18 cellular contexts compared by ENCODE assay signal in the genomic region with DNA sequence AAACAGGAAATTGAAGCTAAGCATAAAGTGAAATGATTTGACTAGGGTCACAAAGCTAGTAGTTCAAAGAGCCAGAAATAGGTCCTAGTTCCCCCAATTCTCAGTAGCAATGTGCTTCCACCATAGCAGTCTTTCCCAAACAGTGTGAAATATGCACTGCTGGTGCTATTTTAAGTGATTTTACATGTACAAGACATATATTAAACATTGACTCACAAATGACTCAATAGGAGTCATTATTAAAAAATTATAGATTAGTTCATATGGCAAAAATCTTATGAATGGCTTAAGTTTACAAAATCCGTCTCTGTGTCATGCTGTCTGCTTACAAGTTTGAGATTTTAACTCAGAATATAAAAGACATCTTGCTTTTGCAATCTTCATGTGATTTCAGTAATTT. TPM values are rescaled to one million over a fixed set of nuclear protein-coding genes. Genes with fewer than 3 reads are reported as not detected.
DNase-seq lines count a peak whose midpoint lies in the region; ATAC-seq and TF ChIP-seq lines count a peak whose summit lies in the region.
"Had no signal": no experiment of that assay in that cellular context is flagged by ENCODE, and none has a peak within 500 bp of the region (broad histone marks: within the 10 kb centered on the region; RNA-seq: fewer than 3 reads in every experiment).

No MANE protein-coding gene starts in this region.

- DNase-seq in AG04449 (ENCODE audit: low read depth, low spot score) (peak; percentile 74), HPDE6-E6E7 (ENCODE audit: extremely low spot score) (peak; percentile 1), adipocyte (ENCODE audit: low read depth) (peak; percentile 38), fibroblast of the aortic adventitia (ENCODE audit: low read depth) (peak; percentile 59), A673 (ENCODE audit: low spot score) (no peak), NCI-H1436 (lab: John Stamatoyannopoulos, UW) (no peak)
- DNase-seq in effector CD8-positive, alpha-beta T cell (lab: John Stamatoyannopoulos, UW) = no peak
- DNase-seq: ACHN; activated CD4-positive, alpha-beta T cell treated with anti-CD3 and anti-CD28 coated beads for 36 hours; activated naive CD4-positive, alpha-beta T cell treated with Interleukin-2 at 50 U/mL for 16 hours; dermis blood vessel endothelial cell; hypothalamus; kidney glomerular epithelial cell; MM.1S; NCI-H1930; NCI-H446 treated with DMSO at 0.1 percent for 48 hours had no signal

- TF ChIP-seq CTCF in AG04449 (IDR thresholded peaks at IDR 0.05; ENCODE audit: insufficient read depth, low read length, missing control alignments) = no peak
- no peak for TF ChIP-seq CTCF in fibroblast of the aortic adventitia (IDR thresholded peaks at IDR 0.05; ENCODE audit: insufficient read depth, low read length)
- no peak for TF ChIP-seq CTCF in A673 (conservative IDR thresholded peaks at IDR 0.05; ENCODE audit: low read depth, low read length)

- no peak for ATAC-seq in GM21786 (IDR thresholded peaks at IDR 0.05; ENCODE audit: unreplicated experiment)
- ATAC-seq: activated CD4-positive, alpha-beta T cell treated with anti-CD3 and anti-CD28 coated beads for 36 hours; esophagus mucosa had no signal

- H3K4me1 ChIP-seq in adipocyte (ENCODE audit: control insufficient read depth, insufficient read depth, low read length) = peaks cover 4% of the 10 kb centered on the region
- H3K4me1 ChIP-seq in A673 (ENCODE audit: insufficient read depth, low read length, poor library complexity, severe bottlenecking) = peaks cover 5% of the 10 kb centered on the region

- H3K27ac ChIP-seq in A673 (ENCODE audit: low read depth, low read length, poor library complexity, severe bottlenecking) = no peak overlapping the region

- CTCF ChIA-PET in AG04449 (lab: Yijun Ruan, JAX) = interaction anchor here (1.4 to 2.2 kb wide), 3 partner anchors 384 to 1248 kb away, joined by 3 to 9 read pairs (median 6); a partner anchor contains a TSS
- CTCF ChIA-PET in A673 (lab: Charles Lee) = no interaction called here

- no TSS peak for BruUV-seq in A673 (replicated peaks; lab: Mats Ljungman, UMichigan)

- POLR2A ChIA-PET in AG04449 (lab: Yijun Ruan, JAX) = no interaction called here
- POLR2A ChIA-PET in A673 (lab: Charles Lee; ENCODE audit: low non-redundant PET) = interaction anchor here (0.7 kb wide), 1 partner anchor 467 kb away, joined by 3 read pairs; no protein-coding TSS in a partner anchor

- no peaks in the 10 kb centered on the region for H3K36me3 ChIP-seq in adipocyte (ENCODE audit: control insufficient read depth, insufficient read depth, low read length, severe bottlenecking)
- peaks cover 89% of the 10 kb centered on the region for H3K36me3 ChIP-seq in A673 (ENCODE audit: insufficient read depth, low read length, poor library complexity, severe bottlenecking)

- no peaks in the 10 kb centered on the region for H3K27me3 ChIP-seq in adipocyte (replicated peaks; ENCODE audit: control insufficient read depth, insufficient read depth, low read length)
- no peaks in the 10 kb centered on the region for H3K27me3 ChIP-seq in A673 (replicated peaks; ENCODE audit: insufficient read depth, low read depth, low read length, poor library complexity)

- H3K4me3 ChIP-seq in AG04449 (ENCODE audit: low read depth, low read length) (no peak overlapping the region), adipocyte (ENCODE audit: low read length) (no peak overlapping the region), fibroblast of the aortic adventitia (ENCODE audit: low read depth, low read length) (no peak overlapping the region), A673 (ENCODE audit: low read depth, low read length, poor library complexity, severe bottlenecking) (no peak overlapping the region)

- H3K9me3 ChIP-seq in adipocyte (ENCODE audit: control insufficient read depth, low read length) (no peaks in the 10 kb centered on the region), A673 (ENCODE audit: low read depth, low read length, poor library complexity, severe bottlenecking) (no peaks in the 10 kb centered on the region)

- intact Hi-C loops in A673 (cut with micrococcal nuclease; ENCODE audit: unreplicated experiment) = no loop called here

- H3K9ac ChIP-seq in adipocyte (ENCODE audit: low read length) = no peak overlapping the region

RNA-seq across cellular contexts. Expression of a gene that starts 21.4 kb away (rescaled TPM):
- 0.82 and 18.2 TPM in 2 replicates for total RNA-seq in fibroblast of the aortic adventitia (ENCODE audit: low replicate concordance)
- 103 and 117 TPM in 2 replicates for total RNA-seq in A673 (2021)

RNA-seq across cellular contexts. Expression of a gene that starts 21.6 kb away (rescaled TPM):
- total RNA-seq in fibroblast of the aortic adventitia (ENCODE audit: low replicate concordance) = 6.0 and 24.6 TPM in 2 replicates
- total RNA-seq in A673 (2021) = 31.3 and 36.6 TPM in 2 replicates

Comparison
In these comparisons a context has a peak if more than half of its experiments do, and no peak if none do; other contexts are left out.
1. DNase-seq: peak in AG04449 (single experiment), HPDE6-E6E7 (single experiment), adipocyte (single experiment) and fibroblast of the aortic adventitia (single experiment); none in A673 (single experiment), NCI-H1436 (single experiment) and effector CD8-positive, alpha-beta T cell (single experiment).